In the genomic region with DNA sequence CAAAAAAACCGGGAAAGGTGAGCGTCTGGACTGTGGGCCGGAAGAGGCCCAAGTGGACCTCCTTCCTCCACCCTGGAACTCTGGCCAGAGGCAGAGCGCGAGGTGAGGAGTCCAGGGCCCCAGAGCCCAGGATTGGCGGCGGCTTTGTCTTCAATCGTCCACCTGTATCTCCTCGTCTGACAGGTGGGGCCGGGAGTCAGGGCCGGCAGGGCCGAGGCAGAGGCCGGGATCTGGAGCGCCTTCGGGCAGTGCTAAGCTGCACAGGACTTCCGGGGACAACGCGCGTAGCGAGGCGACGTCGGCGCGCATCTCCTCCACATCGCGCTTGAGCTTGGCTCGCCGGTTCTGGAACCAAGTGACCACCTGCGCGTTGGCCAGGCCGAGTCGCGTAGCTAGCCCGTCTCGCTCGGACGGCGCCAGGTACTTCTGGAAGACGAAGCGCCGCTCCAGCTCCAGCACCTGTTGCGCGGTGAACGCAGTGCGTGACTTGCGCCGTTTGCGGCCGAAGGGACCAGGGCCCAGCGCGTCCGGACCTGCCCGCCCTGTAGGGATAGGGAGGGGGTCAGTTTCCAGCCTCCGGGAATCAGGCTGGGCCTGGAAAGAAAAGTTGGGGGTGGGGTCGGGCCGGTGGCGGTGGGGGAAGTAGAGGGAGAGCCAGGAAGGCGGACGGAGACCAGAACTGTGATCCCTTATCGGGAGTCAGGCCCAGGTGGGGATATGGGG, we compare ENCODE assay signal across 8 cellular contexts. TPM values are rescaled to one million over a fixed set of nuclear protein-coding genes. Genes with fewer than 3 reads are reported as not detected.
DNase-seq lines count a peak whose midpoint lies in the region; ATAC-seq, FAIRE-seq and TF ChIP-seq lines count a peak whose summit lies in the region.

No MANE protein-coding gene starts in this region.

- H3K27ac ChIP-seq in 22Rv1 (peak overlapping the region; percentile 97), GM23248 (no peak overlapping the region), body of pancreas (no peak overlapping the region), HepG2 (ENCODE audit: extremely low read length, insufficient read depth, low read length) (peak overlapping the region; percentile 70), thoracic aorta (peak overlapping the region in 1 of 2 donors; percentile 37)

- DNase-seq in GM23248 (peak; percentile 56), body of pancreas (peak in 1 of 4 donors; percentile 52), HepG2 (ENCODE audit: low spot score) (no peak), thoracic aorta (ENCODE audit: low spot score) (no peak), NCI-H2171 (lab: John Stamatoyannopoulos, UW) (no peak), EL (no peak)

- BruUV-seq in HepG2 (replicated peaks; lab: Mats Ljungman, UMichigan) = no TSS peak

- intact Hi-C loops in body of pancreas (cut with DNase I) (no loop called here), HepG2 (cut with micrococcal nuclease; ENCODE audit: unreplicated experiment) (loop anchor here (1.0 to 10.0 kb wide), 2 partner anchors 9 to 1803 kb away; no protein-coding TSS in a partner anchor)

- TF ChIP-seq POLR2A in body of pancreas (IDR thresholded peaks at IDR 0.05) (peak in 2 of 3 donors; percentile 16 to 21), HepG2 (IDR thresholded peaks at IDR 0.05; ENCODE audit: insufficient read depth in 1 of 2, low read depth in 2 of 2, low read length in 2 of 2) (0 out of 4 replicates have a peak, but pooled peaks of 1 of the 2 experiments have one; percentile 4)

- H3K4me2 ChIP-seq in GM23248 (ENCODE audit: unreplicated experiment) = peak overlapping the region; percentile 96
- peak overlapping the region; percentile 92 for H3K4me2 ChIP-seq in HepG2 (ENCODE audit: low read depth, low read length)

- TF ChIP-seq CTCF in 22Rv1 (IDR thresholded peaks at IDR 0.05) (no peak), body of pancreas (IDR thresholded peaks at IDR 0.05) (peak in 1 of 7 experiments; percentile 9), HepG2 (CRISPR knock-in tag; IDR thresholded peaks at IDR 0.05) (peak; percentile 27; the same call in 1 of the 2 replicates), thoracic aorta (IDR thresholded peaks at IDR 0.05) (no peak)

- no peak for FAIRE-seq in HepG2 (lab: Jason Lieb, UNC)

- H3K4me1 ChIP-seq in GM23248 (ENCODE audit: insufficient read depth) = peaks cover 10% of the 10 kb centered on the region; the same call in 1 of the 2 replicates
- H3K4me1 ChIP-seq in body of pancreas = peaks cover 37% of the 10 kb centered on the region
- H3K4me1 ChIP-seq in HepG2 (ENCODE audit: insufficient read depth, low read length) = peaks cover 66% of the 10 kb centered on the region
- H3K4me1 ChIP-seq in thoracic aorta (ENCODE audit: control insufficient read depth in 1 of 2, low read depth in 2 of 2) = peaks cover 16 to 33% of the 10 kb centered on the region in 2 donors

- H3K36me3 ChIP-seq in GM23248 (ENCODE audit: low read depth) (no peaks in the 10 kb centered on the region; the same call in 1 of the 2 replicates), body of pancreas (replicated peaks in 1 of 2; ENCODE audit: insufficient read depth in 1 of 2, low read depth in 2 of 2) (peaks cover 0 to 6% of the 10 kb centered on the region in 2 donors), HepG2 (replicated peaks in 1 of 2; ENCODE audit: control insufficient read depth in 1 of 2, insufficient read depth in 2 of 2, low read length in 2 of 2) (peaks cover 6 to 14% of the 10 kb centered on the region in 2 experiments), thoracic aorta (peaks cover 9% of the 10 kb centered on the region)

- H3K9ac ChIP-seq in GM23248 (no peak overlapping the region), HepG2 (ENCODE audit: insufficient read depth, low read depth, low read length) (peak overlapping the region; percentile 50; the same call in 1 of the 2 replicates)

- POLR2A ChIA-PET in HepG2 (lab: Yijun Ruan, JAX) = interaction anchor here (0.6 to 16.5 kb wide), 10 partner anchors 9 to 69 kb away, joined by 3 to 795 read pairs (median 6); a partner anchor contains a TSS

- TF ChIP-seq RAD21 in HepG2 (CRISPR knock-in tag; IDR thresholded peaks at IDR 0.05) = no peak; the same call in 1 of the 2 replicates

- H2AFZ ChIP-seq in GM23248 = peak overlapping the region; percentile 68
- H2AFZ ChIP-seq in HepG2 (ENCODE audit: low read length) = no peak overlapping the region

- WGBS in GM23248 (ENCODE audit: low coverage in 1 of 2, low lambda C conversion rate in 2 of 2, missing lambda C conversion rate in 2 of 2), 2 experiments = 4 to 6% methylated on average over 49 to 61 of the region's 61 CpGs
- 5 to 8% methylated on average over 18 to 61 of the region's 61 CpGs for WGBS in body of pancreas, 2 donors
- WGBS in HepG2 (ENCODE audit: low lambda C conversion rate) = 76% methylated on average over 61 of the region's 61 CpGs

- H3F3A ChIP-seq in GM23248 (ENCODE audit: insufficient read depth) = no peaks in the 10 kb centered on the region

- H3K27me3 ChIP-seq in GM23248 (replicated peaks; ENCODE audit: insufficient read depth) (no peaks in the 10 kb centered on the region), body of pancreas (peaks cover 0 to 5% of the 10 kb centered on the region in 2 donors), HepG2 (ENCODE audit: control insufficient read depth in 1 of 2, insufficient read depth in 2 of 2, low read length in 2 of 2) (no peaks in the 10 kb centered on the region; a peak in 1 of 5 replicates), thoracic aorta (replicated peaks; ENCODE audit: insufficient read depth) (peaks cover 6% of the 10 kb centered on the region)

- in situ Hi-C loops in GM23248 (cut with MboI) = no loop called here
- in situ Hi-C loops in HepG2 (cut with HindIII; ENCODE audit: extremely low pct_ligation_motif_present, low pct_unique_long_range_greater_than_20kb) = no loop called here

- H3K4me3 ChIP-seq in GM23248 (peak overlapping the region; percentile 68), body of pancreas (peak overlapping the region in 1 of 2 donors; percentile 8), HepG2 (replicated peaks in 1 of 3; ENCODE audit: insufficient read depth in 1 of 3, low read depth in 2 of 3, low read length in 3 of 3) (peak overlapping the region; percentile 32 to 66 (median 53); a peak in 5 of 6 replicates), thoracic aorta (peak overlapping the region; percentile 65)

- no peak for TF ChIP-seq EP300 in HepG2 (IDR thresholded peaks at IDR 0.05; ENCODE audit: low read depth in 2 of 2, low read length in 2 of 2)
- 0 out of 2 replicates have a peak, but pooled peaks have one; percentile 16 for TF ChIP-seq EP300 in HepG2 (CRISPR knock-in tag; IDR thresholded peaks at IDR 0.05; ENCODE audit: borderline replicate concordance)

- H3K9me2 ChIP-seq in GM23248 (ENCODE audit: insufficient read depth) = no peaks in the 10 kb centered on the region

- ATAC-seq in body of pancreas (peak; percentile 33), HepG2 (peak; percentile 4), thoracic aorta (ENCODE audit: insufficient number of reproducible peaks, low FRiP score, low read depth) (no peak), HG03175 (IDR thresholded peaks at IDR 0.05; ENCODE audit: unreplicated experiment) (no peak)

- H4K20me1 ChIP-seq in GM23248 (ENCODE audit: insufficient read depth) = no peaks in the 10 kb centered on the region
- no peaks in the 10 kb centered on the region for H4K20me1 ChIP-seq in HepG2 (ENCODE audit: insufficient read depth, low read length)

- CTCF ChIA-PET in HepG2 (lab: Yijun Ruan, JAX; ENCODE audit: low intra/inter-chr PET ratio, low total read pairs) = no interaction called here

- no peaks in the 10 kb centered on the region for H3K79me2 ChIP-seq in GM23248 (ENCODE audit: insufficient read depth)
- H3K79me2 ChIP-seq in HepG2 (ENCODE audit: insufficient read depth, low read length) = peaks cover 15% of the 10 kb centered on the region

- H3K9me3 ChIP-seq in GM23248 (ENCODE audit: low read depth) = no peaks in the 10 kb centered on the region
- H3K9me3 ChIP-seq in body of pancreas = no peaks in the 10 kb centered on the region
- no peaks in the 10 kb centered on the region for H3K9me3 ChIP-seq in HepG2 (ENCODE audit: low read length)
- H3K9me3 ChIP-seq in thoracic aorta = no peaks in the 10 kb centered on the region

RNA-seq across cellular contexts. Expression of a gene that starts 1.5 kb away (rescaled TPM):
- 0.38 and 4.6 TPM in 2 replicates for total RNA-seq in GM23248 (2014; rRNA removed; shearing (Covaris generic))
- polyA plus RNA-seq in GM23248 (2016; fragmentation: Nextera tagmentation; extraction: Ambion mirVana) = 0.87 and 1.1 TPM in 2 replicates
- total RNA-seq in body of pancreas = 1 to 10 TPM; 2.3 to 7.6 TPM
- total RNA-seq in HepG2 (2016; rRNA removed; fragmentation: Illumina TruSeq; extraction: Trizol) = 4.0 and 8.1 TPM in 2 replicates
- 1.6 and 4.3 TPM in 2 replicates for total RNA-seq in HepG2 (2016; cell fraction: cytosol; rRNA removed; fragmentation: Illumina TruSeq; extraction: Trizol; ENCODE audit: low read depth)
- total RNA-seq in HepG2 (2016; cell fraction: insoluble cytoplasmic fraction; rRNA removed; fragmentation: Illumina TruSeq; extraction: Trizol) = 7.3 and 8.7 TPM in 2 replicates
- 2.9 and 6.9 TPM in 2 replicates for total RNA-seq in HepG2 (2016; cell fraction: membrane; rRNA removed; fragmentation: Illumina TruSeq; extraction: Trizol)
- total RNA-seq in HepG2 (2016; cell fraction: nucleus; rRNA removed; fragmentation: Illumina TruSeq; extraction: Trizol) = 6.7 and 10.5 TPM in 2 replicates
- polyA plus RNA-seq in HepG2 (2011; rRNA removed) = 6.4 and 7.3 TPM in 2 replicates
- 5.1 and 7.2 TPM in 2 replicates for polyA plus RNA-seq in HepG2 (2011; cell fraction: cytosol; rRNA removed)
- 43.6 and 46.5 TPM in 2 replicates for polyA plus RNA-seq in HepG2 (2011; cell fraction: nucleus; rRNA removed)
- polyA plus RNA-seq in HepG2 (2012) = 7.8 and 8.2 TPM in 2 replicates
- polyA plus RNA-seq in HepG2 (2016; cell fraction: cytosol; fragmentation: Illumina TruSeq; extraction: Trizol; ENCODE audit: low read depth) = 3.0 and 3.5 TPM in 2 replicates
- 8.9 and 9.5 TPM in 2 replicates for polyA plus RNA-seq in HepG2 (2016; cell fraction: insoluble cytoplasmic fraction; fragmentation: Illumina TruSeq; extraction: Trizol; ENCODE audit: low read depth)
- polyA plus RNA-seq in HepG2 (2016; cell fraction: membrane; fragmentation: Illumina TruSeq; extraction: Trizol; ENCODE audit: low read depth) = 4.3 and 5.5 TPM in 2 replicates
- polyA plus RNA-seq in HepG2 (2016; cell fraction: nucleus; fragmentation: Illumina TruSeq; extraction: Trizol; ENCODE audit: insufficient read depth, low read depth) = 14.4 and 14.6 TPM in 2 replicates
- polyA minus RNA-seq in HepG2 (2011; rRNA and poly(A)+ RNA removed; ENCODE audit: low replicate concordance) = 0.14 and 7.2 TPM in 2 replicates
- 3.6 TPM in 2 replicates for polyA minus RNA-seq in HepG2 (2011; cell fraction: cytosol; rRNA and poly(A)+ RNA removed)
- 9.8 and 12.1 TPM in 2 replicates for polyA minus RNA-seq in HepG2 (2011; cell fraction: nucleus; rRNA and poly(A)+ RNA removed)
- total RNA-seq in thoracic aorta = under 1 TPM; 0.54 to 0.71 TPM

RNA-seq across cellular contexts. Expression of a gene that starts 9.6 kb away (rescaled TPM):
- 15.6 and 24.1 TPM in 2 replicates for total RNA-seq in GM23248 (2014; rRNA removed; shearing (Covaris generic))
- 23.5 and 24.8 TPM in 2 replicates for polyA plus RNA-seq in GM23248 (2016; fragmentation: Nextera tagmentation; extraction: Ambion mirVana)
- total RNA-seq in body of pancreas = 10 to 100 TPM; 16.5 to 22.3 TPM
- total RNA-seq in HepG2 (2016; rRNA removed; fragmentation: Illumina TruSeq; extraction: Trizol) = 14.2 and 20.4 TPM in 2 replicates
- total RNA-seq in HepG2 (2016; cell fraction: cytosol; rRNA removed; fragmentation: Illumina TruSeq; extraction: Trizol; ENCODE audit: low read depth) = 37.5 and 42.0 TPM in 2 replicates
- total RNA-seq in HepG2 (2016; cell fraction: insoluble cytoplasmic fraction; rRNA removed; fragmentation: Illumina TruSeq; extraction: Trizol) = 15.5 and 15.6 TPM in 2 replicates
- total RNA-seq in HepG2 (2016; cell fraction: membrane; rRNA removed; fragmentation: Illumina TruSeq; extraction: Trizol) = 29.0 and 31.0 TPM in 2 replicates
- 16.2 and 22.2 TPM in 2 replicates for total RNA-seq in HepG2 (2016; cell fraction: nucleus; rRNA removed; fragmentation: Illumina TruSeq; extraction: Trizol)
- polyA plus RNA-seq in HepG2 (2011; rRNA removed) = 22.6 and 22.7 TPM in 2 replicates
- polyA plus RNA-seq in HepG2 (2011; cell fraction: cytosol; rRNA removed) = 19.8 and 22.8 TPM in 2 replicates
- polyA plus RNA-seq in HepG2 (2011; cell fraction: nucleus; rRNA removed) = 37.4 and 90.3 TPM in 2 replicates
- polyA plus RNA-seq in HepG2 (2012) = 14.2 and 15.2 TPM in 2 replicates
- polyA plus RNA-seq in HepG2 (2016; cell fraction: cytosol; fragmentation: Illumina TruSeq; extraction: Trizol; ENCODE audit: low read depth) = 20.8 and 23.0 TPM in 2 replicates
- polyA plus RNA-seq in HepG2 (2016; cell fraction: insoluble cytoplasmic fraction; fragmentation: Illumina TruSeq; extraction: Trizol; ENCODE audit: low read depth) = 13.9 and 16.9 TPM in 2 replicates
- polyA plus RNA-seq in HepG2 (2016; cell fraction: membrane; fragmentation: Illumina TruSeq; extraction: Trizol; ENCODE audit: low read depth) = 18.0 and 18.6 TPM in 2 replicates
- 44.9 and 46.7 TPM in 2 replicates for polyA plus RNA-seq in HepG2 (2016; cell fraction: nucleus; fragmentation: Illumina TruSeq; extraction: Trizol; ENCODE audit: insufficient read depth, low read depth)
- polyA minus RNA-seq in HepG2 (2011; rRNA and poly(A)+ RNA removed; ENCODE audit: low replicate concordance) = 19.3 and 42.8 TPM in 2 replicates
- polyA minus RNA-seq in HepG2 (2011; cell fraction: cytosol; rRNA and poly(A)+ RNA removed) = 14.1 and 14.9 TPM in 2 replicates
- polyA minus RNA-seq in HepG2 (2011; cell fraction: nucleus; rRNA and poly(A)+ RNA removed) = 22.8 and 25.0 TPM in 2 replicates
- 1 to 10 TPM; 7.8 to 8.0 TPM for total RNA-seq in thoracic aorta

RNA-seq across cellular contexts. Expression of a gene that starts 15.1 kb away (rescaled TPM):
- total RNA-seq in GM23248 (2014; rRNA removed; shearing (Covaris generic)) = 15.9 and 17.7 TPM in 2 replicates
- polyA plus RNA-seq in GM23248 (2016; fragmentation: Nextera tagmentation; extraction: Ambion mirVana) (14.2 and 20.4 TPM in 2 replicates), HepG2 (2011; rRNA removed) (39.5 and 43.4 TPM in 2 replicates)
- total RNA-seq in body of pancreas (10 to 100 TPM; 26.5 to 28.3 TPM), HepG2 (2016; rRNA removed; fragmentation: Illumina TruSeq; extraction: Trizol) (21.1 and 28.3 TPM in 2 replicates), thoracic aorta (10 to 100 TPM; 37.9 to 38.9 TPM)
- total RNA-seq in HepG2 (2016; cell fraction: cytosol; rRNA removed; fragmentation: Illumina TruSeq; extraction: Trizol; ENCODE audit: low read depth) = 2.7 and 3.0 TPM in 2 replicates
- 18.2 and 28.7 TPM in 2 replicates for total RNA-seq in HepG2 (2016; cell fraction: insoluble cytoplasmic fraction; rRNA removed; fragmentation: Illumina TruSeq; extraction: Trizol)
- total RNA-seq in HepG2 (2016; cell fraction: membrane; rRNA removed; fragmentation: Illumina TruSeq; extraction: Trizol) = 6.9 and 8.2 TPM in 2 replicates
- 47.8 and 48.1 TPM in 2 replicates for total RNA-seq in HepG2 (2016; cell fraction: nucleus; rRNA removed; fragmentation: Illumina TruSeq; extraction: Trizol)
- 21.8 and 24.0 TPM in 2 replicates for polyA plus RNA-seq in HepG2 (2011; cell fraction: cytosol; rRNA removed)
- 180 and 208 TPM in 2 replicates for polyA plus RNA-seq in HepG2 (2011; cell fraction: nucleus; rRNA removed)
- polyA plus RNA-seq in HepG2 (2012) = 20.8 and 30.1 TPM in 2 replicates
- 2.3 and 2.7 TPM in 2 replicates for polyA plus RNA-seq in HepG2 (2016; cell fraction: cytosol; fragmentation: Illumina TruSeq; extraction: Trizol; ENCODE audit: low read depth)
- polyA plus RNA-seq in HepG2 (2016; cell fraction: insoluble cytoplasmic fraction; fragmentation: Illumina TruSeq; extraction: Trizol; ENCODE audit: low read depth) = 21.6 and 25.6 TPM in 2 replicates
- polyA plus RNA-seq in HepG2 (2016; cell fraction: membrane; fragmentation: Illumina TruSeq; extraction: Trizol; ENCODE audit: low read depth) = 5.9 and 6.6 TPM in 2 replicates
- polyA plus RNA-seq in HepG2 (2016; cell fraction: nucleus; fragmentation: Illumina TruSeq; extraction: Trizol; ENCODE audit: insufficient read depth, low read depth) = 99.0 and 111 TPM in 2 replicates
- 35.9 and 48.7 TPM in 2 replicates for polyA minus RNA-seq in HepG2 (2011; rRNA and poly(A)+ RNA removed; ENCODE audit: low replicate concordance)
- 11.7 and 13.3 TPM in 2 replicates for polyA minus RNA-seq in HepG2 (2011; cell fraction: cytosol; rRNA and poly(A)+ RNA removed)
- polyA minus RNA-seq in HepG2 (2011; cell fraction: nucleus; rRNA and poly(A)+ RNA removed) = 72.2 and 74.9 TPM in 2 replicates

RNA-seq across cellular contexts. Expression of a gene that starts 15.1 kb away (rescaled TPM):
- 5.1 and 12.8 TPM in 2 replicates for total RNA-seq in GM23248 (2014; rRNA removed; shearing (Covaris generic))
- polyA plus RNA-seq in GM23248 (2016; fragmentation: Nextera tagmentation; extraction: Ambion mirVana) (6.4 and 6.8 TPM in 2 replicates), HepG2 (2011; rRNA removed) (14.7 and 17.7 TPM in 2 replicates)
- total RNA-seq in body of pancreas (10 to 100 TPM; 20.5 to 39.2 TPM), HepG2 (2016; rRNA removed; fragmentation: Illumina TruSeq; extraction: Trizol) (8.8 and 30.4 TPM in 2 replicates), thoracic aorta (10 to 100 TPM; 31.5 to 43.4 TPM)
- 4.8 and 4.9 TPM in 2 replicates for total RNA-seq in HepG2 (2016; cell fraction: cytosol; rRNA removed; fragmentation: Illumina TruSeq; extraction: Trizol; ENCODE audit: low read depth)
- total RNA-seq in HepG2 (2016; cell fraction: insoluble cytoplasmic fraction; rRNA removed; fragmentation: Illumina TruSeq; extraction: Trizol) = 8.0 and 25.5 TPM in 2 replicates
- total RNA-seq in HepG2 (2016; cell fraction: membrane; rRNA removed; fragmentation: Illumina TruSeq; extraction: Trizol) = 6.2 and 6.3 TPM in 2 replicates
- 51.7 and 65.9 TPM in 2 replicates for total RNA-seq in HepG2 (2016; cell fraction: nucleus; rRNA removed; fragmentation: Illumina TruSeq; extraction: Trizol)
- polyA plus RNA-seq in HepG2 (2011; cell fraction: cytosol; rRNA removed) = 5.1 and 6.3 TPM in 2 replicates
- 51.7 and 56.4 TPM in 2 replicates for polyA plus RNA-seq in HepG2 (2011; cell fraction: nucleus; rRNA removed)
- 5.2 and 6.8 TPM in 2 replicates for polyA plus RNA-seq in HepG2 (2012)
- 0.66 and 0.67 TPM in 2 replicates for polyA plus RNA-seq in HepG2 (2016; cell fraction: cytosol; fragmentation: Illumina TruSeq; extraction: Trizol; ENCODE audit: low read depth)
- 4.3 and 5.0 TPM in 2 replicates for polyA plus RNA-seq in HepG2 (2016; cell fraction: insoluble cytoplasmic fraction; fragmentation: Illumina TruSeq; extraction: Trizol; ENCODE audit: low read depth)
- polyA plus RNA-seq in HepG2 (2016; cell fraction: membrane; fragmentation: Illumina TruSeq; extraction: Trizol; ENCODE audit: low read depth) = 1.4 and 2.5 TPM in 2 replicates
- polyA plus RNA-seq in HepG2 (2016; cell fraction: nucleus; fragmentation: Illumina TruSeq; extraction: Trizol; ENCODE audit: insufficient read depth, low read depth) = 76.5 and 76.7 TPM in 2 replicates
- polyA minus RNA-seq in HepG2 (2011; rRNA and poly(A)+ RNA removed; ENCODE audit: low replicate concordance) = 64.4 and 82.1 TPM in 2 replicates
- polyA minus RNA-seq in HepG2 (2011; cell fraction: cytosol; rRNA and poly(A)+ RNA removed) = 5.7 and 6.4 TPM in 2 replicates
- 87.2 and 94.1 TPM in 2 replicates for polyA minus RNA-seq in HepG2 (2011; cell fraction: nucleus; rRNA and poly(A)+ RNA removed)

RNA-seq across cellular contexts. Expression of a gene that starts 16.3 kb away (rescaled TPM):
- total RNA-seq in GM23248 (2014; rRNA removed; shearing (Covaris generic)) = not detected in 2 replicates
- polyA plus RNA-seq in GM23248 (2016; fragmentation: Nextera tagmentation; extraction: Ambion mirVana) = not detected in 2 replicates
- not detected for total RNA-seq in body of pancreas
- total RNA-seq in HepG2 (2016; rRNA removed; fragmentation: Illumina TruSeq; extraction: Trizol) = 0.20 TPM in 1 of 2 replicates, not detected in the other
- total RNA-seq in HepG2 (2016; cell fraction: cytosol; rRNA removed; fragmentation: Illumina TruSeq; extraction: Trizol; ENCODE audit: low read depth) = 0.10 and 0.26 TPM in 2 replicates
- 0.28 TPM in 1 of 2 replicates, not detected in the other for total RNA-seq in HepG2 (2016; cell fraction: insoluble cytoplasmic fraction; rRNA removed; fragmentation: Illumina TruSeq; extraction: Trizol)
- total RNA-seq in HepG2 (2016; cell fraction: membrane; rRNA removed; fragmentation: Illumina TruSeq; extraction: Trizol) = 0.28 TPM in 1 of 2 replicates, not detected in the other
- not detected in 2 replicates for total RNA-seq in HepG2 (2016; cell fraction: nucleus; rRNA removed; fragmentation: Illumina TruSeq; extraction: Trizol)
- 0.05 and 0.09 TPM in 2 replicates for polyA plus RNA-seq in HepG2 (2011; rRNA removed)
- polyA plus RNA-seq in HepG2 (2011; cell fraction: cytosol; rRNA removed) = 0.10 and 0.17 TPM in 2 replicates
- polyA plus RNA-seq in HepG2 (2011; cell fraction: nucleus; rRNA removed) = 0.35 and 0.92 TPM in 2 replicates
- polyA plus RNA-seq in HepG2 (2012) = 4.1 and 5.8 TPM in 2 replicates
- polyA plus RNA-seq in HepG2 (2016; cell fraction: cytosol; fragmentation: Illumina TruSeq; extraction: Trizol; ENCODE audit: low read depth) = 0.09 and 0.26 TPM in 2 replicates
- 0.26 TPM in 1 of 2 replicates, not detected in the other for polyA plus RNA-seq in HepG2 (2016; cell fraction: insoluble cytoplasmic fraction; fragmentation: Illumina TruSeq; extraction: Trizol; ENCODE audit: low read depth)
- 0.62 TPM in 1 of 2 replicates, not detected in the other for polyA plus RNA-seq in HepG2 (2016; cell fraction: membrane; fragmentation: Illumina TruSeq; extraction: Trizol; ENCODE audit: low read depth)
- polyA plus RNA-seq in HepG2 (2016; cell fraction: nucleus; fragmentation: Illumina TruSeq; extraction: Trizol; ENCODE audit: insufficient read depth, low read depth) = 0.66 TPM in 1 of 2 replicates, not detected in the other
- not detected in 2 replicates for polyA minus RNA-seq in HepG2 (2011; rRNA and poly(A)+ RNA removed; ENCODE audit: low replicate concordance)
- not detected in 2 replicates for polyA minus RNA-seq in HepG2 (2011; cell fraction: cytosol; rRNA and poly(A)+ RNA removed)
- not detected in 2 replicates for polyA minus RNA-seq in HepG2 (2011; cell fraction: nucleus; rRNA and poly(A)+ RNA removed)
- total RNA-seq in thoracic aorta = not detected

Comparison
In these comparisons a context has a peak if more than half of its experiments do, and no peak if none do; other contexts are left out.
1. H3K27ac ChIP-seq: peak in 22Rv1 (single experiment) and HepG2 (single experiment); none in GM23248 (single experiment) and body of pancreas (0 of 4).
2. ATAC-seq: peak in body of pancreas (single experiment) and HepG2 (single experiment); none in thoracic aorta (single experiment) and HG03175 (single experiment).